In genomic region chr17:28446716-28447395, GRCh38 we compare ENCODE assay signal across 1 cellular context.
TF ChIP-seq lines count a peak whose summit lies in the region.

No MANE protein-coding gene starts in this region.

TF ChIP-seq in A549, 52 proteins besides CTCF, POLR2A, EP300 and RAD21:
- no peak for TF ChIP-seq FOSL2 (IDR thresholded peaks at IDR 0.05)
- TF ChIP-seq FOSL2 (CRISPR knock-in tag; IDR thresholded peaks at IDR 0.05) = peak; percentile 40; the same call in 1 of the 2 replicates
- no peak for TF ChIP-seq USF2 (IDR thresholded peaks at IDR 0.05)
